ENCODE assay signal across 23 cellular contexts in the genomic region with DNA sequence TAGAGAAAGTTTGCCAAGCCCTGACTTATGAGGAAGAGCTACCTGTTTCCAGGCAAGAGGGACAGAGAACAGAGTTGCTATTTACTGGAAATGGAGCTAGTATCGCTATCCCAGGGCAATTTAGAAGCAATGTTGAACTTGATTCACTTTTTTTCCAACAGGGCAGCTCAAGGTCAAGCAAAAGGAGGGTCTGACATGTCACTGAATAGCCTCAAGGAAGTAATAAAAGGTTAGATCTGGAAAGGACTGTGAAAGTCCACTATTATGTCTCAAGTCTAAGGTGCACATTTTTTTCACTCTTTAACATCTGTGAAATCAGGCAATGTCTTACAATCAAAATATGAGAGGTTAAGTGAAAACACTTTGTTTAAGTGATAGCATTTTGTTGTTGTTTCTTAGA.
"Had no signal": no experiment of that assay in that cellular context is flagged by ENCODE, and none has a peak within 500 bp of the region (broad histone marks: within the 10 kb centered on the region; RNA-seq: fewer than 3 reads in every experiment).

No MANE protein-coding gene starts in this region.

- H3K4me3 ChIP-seq: SJCRH30 had no signal

- H3K36me3 ChIP-seq: SJCRH30 had no signal

- H3K27me3 Mint-ChIP-seq: IgD-negative memory B cell, T-cell, T-helper 17 cell had no signal

- H3K36me3 Mint-ChIP-seq: activated naive CD4-positive, alpha-beta T cell treated with anti-CD3 and anti-CD28 coated beads, Interleukin-2, amount 50 U/mL, for 72 hours; brain; T-cell had no signal

- H3K4me1 Mint-ChIP-seq: IgD-negative memory B cell had no signal

- H3K4me3 Mint-ChIP-seq: activated CD4-positive, alpha-beta T cell treated with anti-CD3 and anti-CD28 coated beads, Interleukin-2, amount 10 ng/mL, durations not matched to agents 24 days and 14 days; activated CD8-positive, alpha-beta T cell treated with anti-CD3 and anti-CD28 coated beads for 36 hours; activated naive CD4-positive, alpha-beta T cell treated with anti-CD3 and anti-CD28 coated beads for 36 hours; activated T-cell treated with anti-CD3 and anti-CD28 coated beads, Interleukin-2, amount 50 U/mL, for 72 hours; brain; IgD-negative memory B cell; T-cell; T-helper 17 cell had no signal

- H3K27me3 ChIP-seq: SJCRH30 had no signal

- H3K27ac Mint-ChIP-seq: activated CD4-positive, alpha-beta T cell treated with anti-CD3 and anti-CD28 coated beads, Interleukin-2, amount 10 ng/mL, durations not matched to agents 24 days and 14 days; activated CD8-positive, alpha-beta T cell treated with anti-CD3 and anti-CD28 coated beads for 36 hours; activated naive CD4-positive, alpha-beta T cell treated with anti-CD3 and anti-CD28 coated beads for 36 hours; activated naive CD4-positive, alpha-beta T cell treated with anti-CD3 and anti-CD28 coated beads, Interleukin-2, amount 50 U/mL, for 72 hours; activated T-cell treated with anti-CD3 and anti-CD28 coated beads, Interleukin-2, amount 50 U/mL, for 72 hours; activated T-helper 2 cell treated with anti-CD3 and anti-CD28 coated beads, Interferon-gamma antibody, Interleukin-2, Interleukin-4, amounts not matched to agents 10 μg/mL and 5 μg/mL and 100 μg/mL, durations not matched to agents 14 hours and 24 hours and 36 hours; IgD-negative memory B cell had no signal

- H3K9me3 ChIP-seq: SJCRH30 had no signal

- DNase-seq: activated CD4-positive, alpha-beta T cell treated with anti-CD3 and anti-CD28 coated beads, Interleukin-2, amount 10 ng/mL, durations not matched to agents 24 days and 14 days; activated CD4-positive, alpha-beta T cell treated with anti-CD3 and anti-CD28 coated beads, Interleukin-2, amount 50 U/mL, for 4 hours; activated CD8-positive, alpha-beta T cell treated with anti-CD3 and anti-CD28 coated beads for 36 hours; activated gamma-delta T cell treated with Interleukin-2 at 50 U/mL for 16 hours; activated naive CD4-positive, alpha-beta T cell treated with anti-CD3 and anti-CD28 coated beads for 36 hours; activated T-cell treated with anti-CD3 and anti-CD28 coated beads, Interleukin-2, amount 50 U/mL, for 1 hour; activated T-cell treated with anti-CD3 and anti-CD28 coated beads, Interleukin-2, amount 50 U/mL, for 72 hours; Karpas-422; KBM-7; NCI-H1048; NCI-H1105 treated with DMSO at 0.1 percent for 48 hours; NCI-H1694; NCI-H1930; NCI-H2081 treated with DMSO at 0.1 percent for 48 hours; NCI-H226; NCI-H446 treated with DMSO at 0.1 percent for 48 hours; SJCRH30; T-cell; T-helper 17 cell had no signal

- H3K27ac ChIP-seq: SJCRH30 had no signal

- H3K9me3 Mint-ChIP-seq: activated CD4-positive, alpha-beta T cell treated with anti-CD3 and anti-CD28 coated beads, Interleukin-2, amount 10 ng/mL, durations not matched to agents 24 days and 14 days; activated CD8-positive, alpha-beta T cell treated with anti-CD3 and anti-CD28 coated beads for 36 hours; activated naive CD4-positive, alpha-beta T cell treated with anti-CD3 and anti-CD28 coated beads for 36 hours; activated naive CD4-positive, alpha-beta T cell treated with anti-CD3 and anti-CD28 coated beads, Interleukin-2, amount 50 U/mL, for 72 hours; activated T-cell treated with anti-CD3 and anti-CD28 coated beads, Interleukin-2, amount 50 U/mL, for 72 hours; activated T-helper 2 cell treated with anti-CD3 and anti-CD28 coated beads, Interferon-gamma antibody, Interleukin-2, Interleukin-4, amounts not matched to agents 10 μg/mL and 5 μg/mL and 100 μg/mL, durations not matched to agents 14 hours and 24 hours and 36 hours; IgD-negative memory B cell; T-cell had no signal
